8 cellular contexts compared by ENCODE assay signal in the genomic region with DNA sequence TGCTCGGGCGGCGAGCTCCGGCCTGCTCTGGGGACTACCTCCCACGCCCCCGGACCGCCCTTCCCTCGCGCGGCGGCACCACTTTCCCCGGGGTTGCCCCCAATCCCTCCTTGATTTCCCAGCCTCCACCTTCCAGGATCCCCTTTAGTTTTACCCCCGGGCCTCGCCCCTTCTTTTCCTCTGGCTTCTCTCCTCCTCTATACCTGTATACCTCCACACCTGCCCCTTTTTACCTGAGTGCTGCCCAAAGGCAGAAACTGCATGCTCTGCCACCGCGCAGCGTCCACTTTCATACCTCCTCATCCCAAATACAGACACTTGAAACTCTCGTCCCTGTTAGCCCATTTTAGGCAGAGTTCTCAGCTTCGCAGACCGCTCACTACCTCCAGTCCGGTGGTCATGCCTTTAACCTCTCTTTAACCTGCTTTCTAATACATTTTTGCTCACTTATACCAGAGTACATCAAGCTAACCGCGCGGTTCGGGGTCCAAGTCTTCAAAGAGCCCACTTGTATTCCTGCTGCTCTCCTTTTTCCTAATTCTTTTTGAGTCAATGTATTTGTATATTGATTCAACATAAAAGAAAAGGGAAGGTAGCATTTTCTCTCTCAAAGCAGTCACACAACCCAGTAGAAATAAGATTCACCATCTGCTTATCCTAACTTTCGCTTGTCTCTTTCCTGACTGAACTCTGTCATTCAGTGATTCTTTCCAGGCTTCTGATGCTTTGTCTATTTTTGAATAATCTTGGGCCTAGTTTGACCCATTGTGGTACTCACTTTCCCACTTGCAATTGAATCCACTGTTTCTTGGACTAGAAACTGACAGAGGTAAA. TPM values are rescaled to one million over a fixed set of nuclear protein-coding genes. Genes with fewer than 3 reads are reported as not detected.
DNase-seq lines count a peak whose midpoint lies in the region; ATAC-seq and TF ChIP-seq lines count a peak whose summit lies in the region.

No MANE protein-coding gene starts in this region.

- peaks cover 28% of the 10 kb centered on the region for H3K4me1 Mint-ChIP-seq in activated CD8-positive, alpha-beta memory T cell treated with anti-CD3 and anti-CD28 coated beads, Interleukin-2, amount 10 ng/mL, durations not matched to agents 7 days and 5 days
- peaks cover 28% of the 10 kb centered on the region for H3K4me1 Mint-ChIP-seq in T-helper 2 cell treated with Interferon-gamma antibody and Interleukin-4, amounts not matched to agents 5 μg/mL and 100 μg/mL, for 36 hours (ENCODE audit: low read depth)
- peaks cover 35 to 58% (median 50%) of the 10 kb centered on the region in 7 donors for H3K4me1 Mint-ChIP-seq in naive thymus-derived CD4-positive, alpha-beta T cell

- peak overlapping the region; percentile 98 for H3K27ac Mint-ChIP-seq in activated CD8-positive, alpha-beta memory T cell treated with anti-CD3 and anti-CD28 coated beads, Interleukin-2, amount 10 ng/mL, durations not matched to agents 7 days and 5 days
- H3K27ac Mint-ChIP-seq in T-helper 2 cell treated with Interferon-gamma antibody and Interleukin-4, amounts not matched to agents 5 μg/mL and 100 μg/mL, for 36 hours = peak overlapping the region; percentile 94
- H3K27ac Mint-ChIP-seq in naive thymus-derived CD4-positive, alpha-beta T cell = peak overlapping the region; percentile 71 to 97 (median 87)

- H3K27ac ChIP-seq in esophagus (ENCODE audit: low read depth in 2 of 2, low read length in 1 of 2) = peak overlapping the region; percentile 92 to 95
- H3K27ac ChIP-seq in naive thymus-derived CD4-positive, alpha-beta T cell (ENCODE audit: low read depth, low read length) = peak overlapping the region; percentile 61

- intact Hi-C loops in naive thymus-derived CD4-positive, alpha-beta T cell (cut with micrococcal nuclease) = loop anchor here (1.0 to 2.0 kb wide), 2 partner anchors 14 kb away; no protein-coding TSS in a partner anchor

- DNase-seq in activated CD8-positive, alpha-beta memory T cell treated with anti-CD3 and anti-CD28 coated beads, Interleukin-2, amount 10 ng/mL, durations not matched to agents 7 days and 5 days = no peak
- DNase-seq in activated CD8-positive, alpha-beta memory T cell treated with anti-CD3 and anti-CD28 coated beads, Interleukin-2, amount 50 U/mL, for 4 hours = no peak
- no peak for DNase-seq in T-helper 2 cell treated with Interferon-gamma antibody and Interleukin-4, amounts not matched to agents 5 μg/mL and 100 μg/mL, for 36 hours (ENCODE audit: low spot score)
- peak in 2 of 9 donors; percentile 19 to 27 for DNase-seq in naive thymus-derived CD4-positive, alpha-beta T cell
- no peak for DNase-seq in activated CD4-positive, CD25-positive, alpha-beta regulatory T cell treated with anti-CD3 and anti-CD28 coated beads, Interleukin-2, amount 50 U/mL, for 72 hours
- DNase-seq in GM13977 (ENCODE audit: low spot score) = no peak

- H3K9me3 ChIP-seq in esophagus (ENCODE audit: control insufficient read depth in 2 of 2, insufficient read depth in 1 of 2, low read depth in 1 of 2, low read length in 1 of 2) = no peaks in the 10 kb centered on the region
- no peaks in the 10 kb centered on the region for H3K9me3 ChIP-seq in naive thymus-derived CD4-positive, alpha-beta T cell (ENCODE audit: control insufficient read depth in 2 of 3, low read length in 3 of 3)

- TF ChIP-seq CTCF in GM13977 (IDR thresholded peaks at IDR 0.05; ENCODE audit: extremely low read depth, insufficient read depth, missing control alignments) = no peak

- POLR2A ChIA-PET in naive thymus-derived CD4-positive, alpha-beta T cell (lab: Charles Lee) = no interaction called here

- no peaks in the 10 kb centered on the region for H3K9me3 Mint-ChIP-seq in activated CD8-positive, alpha-beta memory T cell treated with anti-CD3 and anti-CD28 coated beads, Interleukin-2, amount 10 ng/mL, durations not matched to agents 7 days and 5 days (ENCODE audit: low read depth)
- no peaks in the 10 kb centered on the region for H3K9me3 Mint-ChIP-seq in T-helper 2 cell treated with Interferon-gamma antibody and Interleukin-4, amounts not matched to agents 5 μg/mL and 100 μg/mL, for 36 hours
- no peaks in the 10 kb centered on the region for H3K9me3 Mint-ChIP-seq in naive thymus-derived CD4-positive, alpha-beta T cell

- H3K4me3 ChIP-seq in esophagus (ENCODE audit: low read depth in 1 of 2, low read length in 2 of 2) = peak overlapping the region; percentile 92 to 96
- peak overlapping the region; percentile 78 for H3K4me3 ChIP-seq in naive thymus-derived CD4-positive, alpha-beta T cell (ENCODE audit: low read length)

- H3K4me1 ChIP-seq in esophagus (ENCODE audit: control insufficient read depth in 2 of 2, insufficient read depth in 2 of 2, low read length in 1 of 2) = no peaks in the 10 kb centered on the region
- peaks cover 11 to 20% of the 10 kb centered on the region in 2 donors for H3K4me1 ChIP-seq in naive thymus-derived CD4-positive, alpha-beta T cell (ENCODE audit: control insufficient read depth in 2 of 2, insufficient read depth in 2 of 2, low read length in 2 of 2)

- 1 to 2% methylated on average over 26 of the region's 26 CpGs for WGBS in esophagus, 2 donors

- in situ Hi-C loops in GM13977 (cut with MboI; ENCODE audit: low pct_unique_long_range_greater_than_20kb, low sequenced_read_pairs, unreplicated experiment) = no loop called here

- H3K27me3 ChIP-seq in esophagus (ENCODE audit: control insufficient read depth in 1 of 2, insufficient read depth in 2 of 2, low read length in 2 of 2) = no peaks in the 10 kb centered on the region
- H3K27me3 ChIP-seq in naive thymus-derived CD4-positive, alpha-beta T cell (ENCODE audit: control insufficient read depth in 2 of 2, insufficient read depth in 2 of 2, low read length in 2 of 2) = no peaks in the 10 kb centered on the region

- CTCF ChIA-PET in activated CD8-positive, alpha-beta memory T cell treated with anti-CD3 and anti-CD28 coated beads, Interleukin-2, amount 10 ng/mL, durations not matched to agents 7 days and 5 days (lab: Charles Lee) = interaction anchor here (1.1 kb wide), 1 partner anchor 12 kb away, joined by 4 read pairs; no protein-coding TSS in a partner anchor
- CTCF ChIA-PET in naive thymus-derived CD4-positive, alpha-beta T cell (lab: Charles Lee) = no interaction called here

- H3K36me3 ChIP-seq in esophagus (ENCODE audit: control insufficient read depth in 2 of 2, insufficient read depth in 2 of 2, low read length in 1 of 2) = no peaks in the 10 kb centered on the region
- H3K36me3 ChIP-seq in naive thymus-derived CD4-positive, alpha-beta T cell (ENCODE audit: control insufficient read depth in 2 of 3, insufficient read depth in 3 of 3, low read length in 3 of 3) = peaks cover 0 to 5% (median 0%) of the 10 kb centered on the region in 3 experiments

- no peaks in the 10 kb centered on the region for H3K27me3 Mint-ChIP-seq in activated CD8-positive, alpha-beta memory T cell treated with anti-CD3 and anti-CD28 coated beads, Interleukin-2, amount 10 ng/mL, durations not matched to agents 7 days and 5 days
- H3K27me3 Mint-ChIP-seq in T-helper 2 cell treated with Interferon-gamma antibody and Interleukin-4, amounts not matched to agents 5 μg/mL and 100 μg/mL, for 36 hours (ENCODE audit: low read depth) = peaks cover 20% of the 10 kb centered on the region
- peaks cover 0 to 4% (median 0%) of the 10 kb centered on the region in 5 donors for H3K27me3 Mint-ChIP-seq in naive thymus-derived CD4-positive, alpha-beta T cell

- peaks cover 9% of the 10 kb centered on the region for H3K36me3 Mint-ChIP-seq in activated CD8-positive, alpha-beta memory T cell treated with anti-CD3 and anti-CD28 coated beads, Interleukin-2, amount 10 ng/mL, durations not matched to agents 7 days and 5 days
- H3K36me3 Mint-ChIP-seq in T-helper 2 cell treated with Interferon-gamma antibody and Interleukin-4, amounts not matched to agents 5 μg/mL and 100 μg/mL, for 36 hours (ENCODE audit: low read depth) = peaks cover 1% of the 10 kb centered on the region
- peaks cover 0 to 8% (median 4%) of the 10 kb centered on the region in 5 donors for H3K36me3 Mint-ChIP-seq in naive thymus-derived CD4-positive, alpha-beta T cell

- H3K4me3 Mint-ChIP-seq in activated CD8-positive, alpha-beta memory T cell treated with anti-CD3 and anti-CD28 coated beads, Interleukin-2, amount 10 ng/mL, durations not matched to agents 7 days and 5 days = peak overlapping the region; percentile 97
- peak overlapping the region; percentile 94 for H3K4me3 Mint-ChIP-seq in T-helper 2 cell treated with Interferon-gamma antibody and Interleukin-4, amounts not matched to agents 5 μg/mL and 100 μg/mL, for 36 hours
- peak overlapping the region; percentile 90 to 99 (median 96) for H3K4me3 Mint-ChIP-seq in naive thymus-derived CD4-positive, alpha-beta T cell

- peak; percentile 3 for ATAC-seq in activated CD8-positive, alpha-beta memory T cell treated with anti-CD3 and anti-CD28 coated beads, Interleukin-2, amount 10 ng/mL, durations not matched to agents 7 days and 5 days
- ATAC-seq in HG03432 (IDR thresholded peaks at IDR 0.05; ENCODE audit: unreplicated experiment) = peak; percentile 1
- ATAC-seq in naive thymus-derived CD4-positive, alpha-beta T cell = no peak

RNA-seq across cellular contexts. Expression of gene SPOPL, which starts 0.9 kb away (rescaled TPM):
- 10 to 100 TPM; 15.2 to 15.3 TPM for total RNA-seq in activated CD8-positive, alpha-beta memory T cell treated with anti-CD3 and anti-CD28 coated beads, Interleukin-2, amount 10 ng/mL, durations not matched to agents 7 days and 5 days
- 1 to 10 TPM; 2.5 to 3.6 TPM for polyA plus RNA-seq in esophagus
- total RNA-seq in naive thymus-derived CD4-positive, alpha-beta T cell = 10 to 100 TPM; 10.7 to 25.7 (median 12.5) TPM
- polyA plus RNA-seq in naive thymus-derived CD4-positive, alpha-beta T cell = 1 to 10 TPM in 1 of 2 donors, under 1 TPM in 1; 0.44 to 1.0 TPM
